ENCODE assay signal across 1 cellular context in the genomic region with DNA sequence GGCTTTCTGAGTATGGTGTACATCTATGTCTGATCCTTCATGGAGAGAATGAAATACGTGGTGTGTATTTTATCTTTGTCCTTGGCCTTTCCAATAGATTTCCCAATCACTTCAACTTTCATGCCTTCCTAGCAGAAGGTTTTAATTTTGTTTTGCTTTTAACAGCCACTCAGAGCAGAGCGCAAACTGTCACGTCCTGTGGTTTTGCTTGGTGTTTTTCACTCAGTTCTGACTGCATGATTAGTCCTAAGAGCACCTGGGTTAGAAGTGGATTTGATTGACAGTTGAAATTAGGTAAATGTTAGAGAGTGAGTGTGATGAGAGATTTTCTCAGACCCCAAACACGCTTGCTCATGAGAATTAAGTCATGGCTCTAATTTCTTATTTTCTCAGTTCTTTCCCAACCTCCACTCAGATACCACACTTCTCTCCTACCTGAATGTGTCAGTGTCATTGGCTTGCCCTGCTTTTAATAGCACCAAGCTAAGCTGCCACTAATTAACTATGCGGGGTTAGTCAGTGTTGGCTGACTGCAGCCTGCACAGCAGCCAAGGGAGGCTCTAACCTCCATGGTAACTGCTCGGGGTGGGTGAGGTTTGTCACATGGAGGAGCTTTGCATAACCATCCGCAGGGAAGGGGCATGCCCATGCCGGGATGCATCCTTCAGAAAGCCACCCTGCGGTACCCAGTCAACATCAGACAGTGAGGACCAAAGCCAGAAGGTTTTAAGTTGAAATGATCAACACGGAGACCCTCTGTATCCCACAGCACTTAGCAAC.
TF ChIP-seq lines count a peak whose summit lies in the region.

No MANE protein-coding gene starts in this region.

TF ChIP-seq in GM12878, 131 proteins besides CTCF, POLR2A, EP300 and RAD21 (continued from another document and continues in another):
- TF ChIP-seq, protein P1, sequence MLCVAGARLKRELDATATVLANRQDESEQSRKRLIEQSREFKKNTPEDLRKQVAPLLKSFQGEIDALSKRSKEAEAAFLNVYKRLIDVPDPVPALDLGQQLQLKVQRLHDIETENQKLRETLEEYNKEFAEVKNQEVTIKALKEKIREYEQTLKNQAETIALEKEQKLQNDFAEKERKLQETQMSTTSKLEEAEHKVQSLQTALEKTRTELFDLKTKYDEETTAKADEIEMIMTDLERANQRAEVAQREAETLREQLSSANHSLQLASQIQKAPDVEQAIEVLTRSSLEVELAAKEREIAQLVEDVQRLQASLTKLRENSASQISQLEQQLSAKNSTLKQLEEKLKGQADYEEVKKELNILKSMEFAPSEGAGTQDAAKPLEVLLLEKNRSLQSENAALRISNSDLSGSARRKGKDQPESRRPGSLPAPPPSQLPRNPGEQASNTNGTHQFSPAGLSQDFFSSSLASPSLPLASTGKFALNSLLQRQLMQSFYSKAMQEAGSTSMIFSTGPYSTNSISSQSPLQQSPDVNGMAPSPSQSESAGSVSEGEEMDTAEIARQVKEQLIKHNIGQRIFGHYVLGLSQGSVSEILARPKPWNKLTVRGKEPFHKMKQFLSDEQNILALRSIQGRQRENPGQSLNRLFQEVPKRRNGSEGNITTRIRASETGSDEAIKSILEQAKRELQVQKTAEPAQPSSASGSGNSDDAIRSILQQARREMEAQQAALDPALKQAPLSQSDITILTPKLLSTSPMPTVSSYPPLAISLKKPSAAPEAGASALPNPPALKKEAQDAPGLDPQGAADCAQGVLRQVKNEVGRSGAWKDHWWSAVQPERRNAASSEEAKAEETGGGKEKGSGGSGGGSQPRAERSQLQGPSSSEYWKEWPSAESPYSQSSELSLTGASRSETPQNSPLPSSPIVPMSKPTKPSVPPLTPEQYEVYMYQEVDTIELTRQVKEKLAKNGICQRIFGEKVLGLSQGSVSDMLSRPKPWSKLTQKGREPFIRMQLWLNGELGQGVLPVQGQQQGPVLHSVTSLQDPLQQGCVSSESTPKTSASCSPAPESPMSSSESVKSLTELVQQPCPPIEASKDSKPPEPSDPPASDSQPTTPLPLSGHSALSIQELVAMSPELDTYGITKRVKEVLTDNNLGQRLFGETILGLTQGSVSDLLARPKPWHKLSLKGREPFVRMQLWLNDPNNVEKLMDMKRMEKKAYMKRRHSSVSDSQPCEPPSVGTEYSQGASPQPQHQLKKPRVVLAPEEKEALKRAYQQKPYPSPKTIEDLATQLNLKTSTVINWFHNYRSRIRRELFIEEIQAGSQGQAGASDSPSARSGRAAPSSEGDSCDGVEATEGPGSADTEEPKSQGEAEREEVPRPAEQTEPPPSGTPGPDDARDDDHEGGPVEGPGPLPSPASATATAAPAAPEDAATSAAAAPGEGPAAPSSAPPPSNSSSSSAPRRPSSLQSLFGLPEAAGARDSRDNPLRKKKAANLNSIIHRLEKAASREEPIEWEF (IDR thresholded peaks at IDR 0.05; ENCODE audit: insufficient replicate concordance, low read depth, low read length) = peak; percentile 98
- TF ChIP-seq GATAD2B (conservative IDR thresholded peaks at IDR 0.05; ENCODE audit: low read depth) (peak; percentile 93), JUND (IDR thresholded peaks at IDR 0.05; ENCODE audit: low read depth, low read length) (peak; percentile 44; the same call in 1 of the 2 replicates), NFYA (IDR thresholded peaks at IDR 0.05; ENCODE audit: borderline replicate concordance, low read depth, low read length) (no peak), ESRRA (IDR thresholded peaks at IDR 0.05; ENCODE audit: low read length) (no peak), STAT1 (conservative IDR thresholded peaks at IDR 0.05) (peak; percentile 70; the same call in 1 of the 2 replicates), SIN3A (IDR thresholded peaks at IDR 0.05; ENCODE audit: low read depth, low read length) (no peak; the same call in none of the 2 replicates), RBBP5 (conservative IDR thresholded peaks at IDR 0.05) (no peak; the same call in 1 of the 2 replicates), CBFB (IDR thresholded peaks at IDR 0.05; ENCODE audit: low read depth) (peak; percentile 96), EED (IDR thresholded peaks at IDR 0.05; ENCODE audit: low read depth) (peak; percentile 87), BHLHE40 (IDR thresholded peaks at IDR 0.05; ENCODE audit: borderline replicate concordance in 1 of 2, low read depth in 2 of 2, low read length in 1 of 2) (peak in 1 of 2 experiments; percentile 49; a peak in 3 of 4 replicates), SMC3 (IDR thresholded peaks at IDR 0.05; ENCODE audit: borderline replicate concordance, low read length) (peak; percentile 39; the same call in 1 of the 2 replicates), CREM (IDR thresholded peaks at IDR 0.05; ENCODE audit: low read depth) (peak; percentile 72), SP1 (IDR thresholded peaks at IDR 0.05; ENCODE audit: low read depth, low read length) (peak; percentile 20), TCF12 (IDR thresholded peaks at IDR 0.05; ENCODE audit: low read depth, low read length) (peak; percentile 82), SPI1 (IDR thresholded peaks at IDR 0.05; ENCODE audit: borderline replicate concordance, insufficient read depth, low read depth, low read length) (0 out of 2 replicates have a peak, but pooled peaks have one; percentile 10), TBL1XR1 (IDR thresholded peaks at IDR 0.05; ENCODE audit: low read depth, low read length) (peak; percentile 57), GABPA (IDR thresholded peaks at IDR 0.05; ENCODE audit: low read depth) (no peak), IKZF2 (IDR thresholded peaks at IDR 0.05) (peak; percentile 81 to 85), LARP7 (IDR thresholded peaks at IDR 0.05) (peak; percentile 63; the same call in 1 of the 2 replicates), SMARCA5 (IDR thresholded peaks at IDR 0.05) (peak; percentile 84), POLR2AphosphoS5 (IDR thresholded peaks at IDR 0.05; ENCODE audit: low read length) (no peak; the same call in 1 of the 2 replicates), MEF2A (IDR thresholded peaks at IDR 0.05; ENCODE audit: insufficient read depth, low read depth, low read length) (peak; percentile 53), WRNIP1 (IDR thresholded peaks at IDR 0.05; ENCODE audit: borderline replicate concordance, low read depth, low read length) (peak; percentile 93; the same call in 1 of the 2 replicates), BACH1 (IDR thresholded peaks at IDR 0.05; ENCODE audit: borderline replicate concordance) (no peak; the same call in none of the 2 replicates)
- TF ChIP-seq, protein P2, sequence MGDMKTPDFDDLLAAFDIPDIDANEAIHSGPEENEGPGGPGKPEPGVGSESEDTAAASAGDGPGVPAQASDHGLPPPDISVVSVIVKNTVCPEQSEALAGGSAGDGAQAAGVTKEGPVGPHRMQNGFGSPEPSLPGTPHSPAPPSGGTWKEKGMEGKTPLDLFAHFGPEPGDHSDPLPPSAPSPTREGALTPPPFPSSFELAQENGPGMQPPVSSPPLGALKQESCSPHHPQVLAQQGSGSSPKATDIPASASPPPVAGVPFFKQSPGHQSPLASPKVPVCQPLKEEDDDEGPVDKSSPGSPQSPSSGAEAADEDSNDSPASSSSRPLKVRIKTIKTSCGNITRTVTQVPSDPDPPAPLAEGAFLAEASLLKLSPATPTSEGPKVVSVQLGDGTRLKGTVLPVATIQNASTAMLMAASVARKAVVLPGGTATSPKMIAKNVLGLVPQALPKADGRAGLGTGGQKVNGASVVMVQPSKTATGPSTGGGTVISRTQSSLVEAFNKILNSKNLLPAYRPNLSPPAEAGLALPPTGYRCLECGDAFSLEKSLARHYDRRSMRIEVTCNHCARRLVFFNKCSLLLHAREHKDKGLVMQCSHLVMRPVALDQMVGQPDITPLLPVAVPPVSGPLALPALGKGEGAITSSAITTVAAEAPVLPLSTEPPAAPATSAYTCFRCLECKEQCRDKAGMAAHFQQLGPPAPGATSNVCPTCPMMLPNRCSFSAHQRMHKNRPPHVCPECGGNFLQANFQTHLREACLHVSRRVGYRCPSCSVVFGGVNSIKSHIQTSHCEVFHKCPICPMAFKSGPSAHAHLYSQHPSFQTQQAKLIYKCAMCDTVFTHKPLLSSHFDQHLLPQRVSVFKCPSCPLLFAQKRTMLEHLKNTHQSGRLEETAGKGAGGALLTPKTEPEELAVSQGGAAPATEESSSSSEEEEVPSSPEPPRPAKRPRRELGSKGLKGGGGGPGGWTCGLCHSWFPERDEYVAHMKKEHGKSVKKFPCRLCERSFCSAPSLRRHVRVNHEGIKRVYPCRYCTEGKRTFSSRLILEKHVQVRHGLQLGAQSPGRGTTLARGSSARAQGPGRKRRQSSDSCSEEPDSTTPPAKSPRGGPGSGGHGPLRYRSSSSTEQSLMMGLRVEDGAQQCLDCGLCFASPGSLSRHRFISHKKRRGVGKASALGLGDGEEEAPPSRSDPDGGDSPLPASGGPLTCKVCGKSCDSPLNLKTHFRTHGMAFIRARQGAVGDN (IDR thresholded peaks at IDR 0.05) = peak; percentile 90
- TF ChIP-seq, protein P3, sequence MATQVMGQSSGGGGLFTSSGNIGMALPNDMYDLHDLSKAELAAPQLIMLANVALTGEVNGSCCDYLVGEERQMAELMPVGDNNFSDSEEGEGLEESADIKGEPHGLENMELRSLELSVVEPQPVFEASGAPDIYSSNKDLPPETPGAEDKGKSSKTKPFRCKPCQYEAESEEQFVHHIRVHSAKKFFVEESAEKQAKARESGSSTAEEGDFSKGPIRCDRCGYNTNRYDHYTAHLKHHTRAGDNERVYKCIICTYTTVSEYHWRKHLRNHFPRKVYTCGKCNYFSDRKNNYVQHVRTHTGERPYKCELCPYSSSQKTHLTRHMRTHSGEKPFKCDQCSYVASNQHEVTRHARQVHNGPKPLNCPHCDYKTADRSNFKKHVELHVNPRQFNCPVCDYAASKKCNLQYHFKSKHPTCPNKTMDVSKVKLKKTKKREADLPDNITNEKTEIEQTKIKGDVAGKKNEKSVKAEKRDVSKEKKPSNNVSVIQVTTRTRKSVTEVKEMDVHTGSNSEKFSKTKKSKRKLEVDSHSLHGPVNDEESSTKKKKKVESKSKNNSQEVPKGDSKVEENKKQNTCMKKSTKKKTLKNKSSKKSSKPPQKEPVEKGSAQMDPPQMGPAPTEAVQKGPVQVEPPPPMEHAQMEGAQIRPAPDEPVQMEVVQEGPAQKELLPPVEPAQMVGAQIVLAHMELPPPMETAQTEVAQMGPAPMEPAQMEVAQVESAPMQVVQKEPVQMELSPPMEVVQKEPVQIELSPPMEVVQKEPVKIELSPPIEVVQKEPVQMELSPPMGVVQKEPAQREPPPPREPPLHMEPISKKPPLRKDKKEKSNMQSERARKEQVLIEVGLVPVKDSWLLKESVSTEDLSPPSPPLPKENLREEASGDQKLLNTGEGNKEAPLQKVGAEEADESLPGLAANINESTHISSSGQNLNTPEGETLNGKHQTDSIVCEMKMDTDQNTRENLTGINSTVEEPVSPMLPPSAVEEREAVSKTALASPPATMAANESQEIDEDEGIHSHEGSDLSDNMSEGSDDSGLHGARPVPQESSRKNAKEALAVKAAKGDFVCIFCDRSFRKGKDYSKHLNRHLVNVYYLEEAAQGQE (IDR thresholded peaks at IDR 0.05; ENCODE audit: low read depth, low read length) = no peak
- TF ChIP-seq, protein P4, sequence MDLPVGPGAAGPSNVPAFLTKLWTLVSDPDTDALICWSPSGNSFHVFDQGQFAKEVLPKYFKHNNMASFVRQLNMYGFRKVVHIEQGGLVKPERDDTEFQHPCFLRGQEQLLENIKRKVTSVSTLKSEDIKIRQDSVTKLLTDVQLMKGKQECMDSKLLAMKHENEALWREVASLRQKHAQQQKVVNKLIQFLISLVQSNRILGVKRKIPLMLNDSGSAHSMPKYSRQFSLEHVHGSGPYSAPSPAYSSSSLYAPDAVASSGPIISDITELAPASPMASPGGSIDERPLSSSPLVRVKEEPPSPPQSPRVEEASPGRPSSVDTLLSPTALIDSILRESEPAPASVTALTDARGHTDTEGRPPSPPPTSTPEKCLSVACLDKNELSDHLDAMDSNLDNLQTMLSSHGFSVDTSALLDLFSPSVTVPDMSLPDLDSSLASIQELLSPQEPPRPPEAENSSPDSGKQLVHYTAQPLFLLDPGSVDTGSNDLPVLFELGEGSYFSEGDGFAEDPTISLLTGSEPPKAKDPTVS (IDR thresholded peaks at IDR 0.05; ENCODE audit: low read depth, low read length) = no peak
- TF ChIP-seq, protein P5, sequence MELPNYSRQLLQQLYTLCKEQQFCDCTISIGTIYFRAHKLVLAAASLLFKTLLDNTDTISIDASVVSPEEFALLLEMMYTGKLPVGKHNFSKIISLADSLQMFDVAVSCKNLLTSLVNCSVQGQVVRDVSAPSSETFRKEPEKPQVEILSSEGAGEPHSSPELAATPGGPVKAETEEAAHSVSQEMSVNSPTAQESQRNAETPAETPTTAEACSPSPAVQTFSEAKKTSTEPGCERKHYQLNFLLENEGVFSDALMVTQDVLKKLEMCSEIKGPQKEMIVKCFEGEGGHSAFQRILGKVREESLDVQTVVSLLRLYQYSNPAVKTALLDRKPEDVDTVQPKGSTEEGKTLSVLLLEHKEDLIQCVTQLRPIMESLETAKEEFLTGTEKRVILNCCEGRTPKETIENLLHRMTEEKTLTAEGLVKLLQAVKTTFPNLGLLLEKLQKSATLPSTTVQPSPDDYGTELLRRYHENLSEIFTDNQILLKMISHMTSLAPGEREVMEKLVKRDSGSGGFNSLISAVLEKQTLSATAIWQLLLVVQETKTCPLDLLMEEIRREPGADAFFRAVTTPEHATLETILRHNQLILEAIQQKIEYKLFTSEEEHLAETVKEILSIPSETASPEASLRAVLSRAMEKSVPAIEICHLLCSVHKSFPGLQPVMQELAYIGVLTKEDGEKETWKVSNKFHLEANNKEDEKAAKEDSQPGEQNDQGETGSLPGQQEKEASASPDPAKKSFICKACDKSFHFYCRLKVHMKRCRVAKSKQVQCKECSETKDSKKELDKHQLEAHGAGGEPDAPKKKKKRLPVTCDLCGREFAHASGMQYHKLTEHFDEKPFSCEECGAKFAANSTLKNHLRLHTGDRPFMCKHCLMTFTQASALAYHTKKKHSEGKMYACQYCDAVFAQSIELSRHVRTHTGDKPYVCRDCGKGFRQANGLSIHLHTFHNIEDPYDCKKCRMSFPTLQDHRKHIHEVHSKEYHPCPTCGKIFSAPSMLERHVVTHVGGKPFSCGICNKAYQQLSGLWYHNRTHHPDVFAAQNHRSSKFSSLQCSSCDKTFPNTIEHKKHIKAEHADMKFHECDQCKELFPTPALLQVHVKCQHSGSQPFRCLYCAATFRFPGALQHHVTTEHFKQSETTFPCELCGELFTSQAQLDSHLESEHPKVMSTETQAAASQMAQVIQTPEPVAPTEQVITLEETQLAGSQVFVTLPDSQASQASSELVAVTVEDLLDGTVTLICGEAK (IDR thresholded peaks at IDR 0.05; ENCODE audit: borderline replicate concordance) = no peak
- TF ChIP-seq, protein P6, sequence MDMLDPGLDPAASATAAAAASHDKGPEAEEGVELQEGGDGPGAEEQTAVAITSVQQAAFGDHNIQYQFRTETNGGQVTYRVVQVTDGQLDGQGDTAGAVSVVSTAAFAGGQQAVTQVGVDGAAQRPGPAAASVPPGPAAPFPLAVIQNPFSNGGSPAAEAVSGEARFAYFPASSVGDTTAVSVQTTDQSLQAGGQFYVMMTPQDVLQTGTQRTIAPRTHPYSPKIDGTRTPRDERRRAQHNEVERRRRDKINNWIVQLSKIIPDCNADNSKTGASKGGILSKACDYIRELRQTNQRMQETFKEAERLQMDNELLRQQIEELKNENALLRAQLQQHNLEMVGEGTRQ (IDR thresholded peaks at IDR 0.05; ENCODE audit: borderline replicate concordance, low read depth, low read length) = peak; percentile 48
- TF ChIP-seq, protein P7, sequence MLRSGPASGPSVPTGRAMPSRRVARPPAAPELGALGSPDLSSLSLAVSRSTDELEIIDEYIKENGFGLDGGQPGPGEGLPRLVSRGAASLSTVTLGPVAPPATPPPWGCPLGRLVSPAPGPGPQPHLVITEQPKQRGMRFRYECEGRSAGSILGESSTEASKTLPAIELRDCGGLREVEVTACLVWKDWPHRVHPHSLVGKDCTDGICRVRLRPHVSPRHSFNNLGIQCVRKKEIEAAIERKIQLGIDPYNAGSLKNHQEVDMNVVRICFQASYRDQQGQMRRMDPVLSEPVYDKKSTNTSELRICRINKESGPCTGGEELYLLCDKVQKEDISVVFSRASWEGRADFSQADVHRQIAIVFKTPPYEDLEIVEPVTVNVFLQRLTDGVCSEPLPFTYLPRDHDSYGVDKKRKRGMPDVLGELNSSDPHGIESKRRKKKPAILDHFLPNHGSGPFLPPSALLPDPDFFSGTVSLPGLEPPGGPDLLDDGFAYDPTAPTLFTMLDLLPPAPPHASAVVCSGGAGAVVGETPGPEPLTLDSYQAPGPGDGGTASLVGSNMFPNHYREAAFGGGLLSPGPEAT (IDR thresholded peaks at IDR 0.05; ENCODE audit: low read depth) = peak; percentile 85
